In the genomic region with DNA sequence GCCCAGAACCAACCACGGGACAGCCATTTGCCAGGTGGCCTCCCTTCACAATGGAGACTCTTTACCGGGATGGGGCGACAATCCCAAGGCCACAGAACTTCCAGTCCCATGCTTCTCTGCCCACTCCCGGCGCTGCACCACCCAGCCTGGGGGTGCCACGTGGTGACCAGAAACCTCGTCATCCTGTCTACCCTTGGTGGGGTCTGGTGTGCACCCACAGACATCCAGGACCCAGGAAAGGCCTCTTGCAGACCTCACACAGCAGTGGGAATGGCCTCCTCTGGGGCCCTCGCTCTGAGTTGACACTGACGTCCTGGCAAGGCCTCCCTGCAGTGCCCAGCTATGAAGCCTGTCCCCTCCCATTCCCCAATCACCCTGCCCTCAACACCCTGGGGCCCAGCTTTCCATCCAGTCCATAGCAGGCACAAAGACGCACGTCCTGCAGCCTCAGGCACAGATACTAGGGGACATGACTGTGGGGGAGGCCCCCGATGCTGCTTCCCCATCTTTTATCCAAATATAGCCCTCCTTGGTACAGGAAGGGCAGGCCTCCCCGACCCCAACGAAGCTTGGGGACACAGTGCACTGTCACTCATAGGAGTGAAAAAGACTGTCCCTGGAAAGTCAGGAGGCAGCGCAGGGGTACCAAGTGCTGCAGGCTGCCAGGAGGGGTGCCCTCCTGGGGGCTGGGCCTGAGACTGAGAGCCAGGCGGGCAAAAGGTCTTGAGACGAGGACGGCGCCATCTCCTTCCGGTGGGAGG, we compare ENCODE assay signal across 20 cellular contexts. TPM values are rescaled to one million over a fixed set of nuclear protein-coding genes. Genes with fewer than 3 reads are reported as not detected.
DNase-seq lines count a peak whose midpoint lies in the region; ATAC-seq and TF ChIP-seq lines count a peak whose summit lies in the region.
"Had no signal": no experiment of that assay in that cellular context is flagged by ENCODE, and none has a peak within 500 bp of the region (broad histone marks: within the 10 kb centered on the region; RNA-seq: fewer than 3 reads in every experiment).

No MANE protein-coding gene starts in this region.

- peaks cover 54 to 61% (median 55%) of the 10 kb centered on the region in 10 experiments for H3K4me1 ChIP-seq in BLaER1 treated with 17β-estradiol and CSF1 and Interleukin-3, amounts not matched to agents 10 nM and 100 nM
- peaks cover 44% of the 10 kb centered on the region for H3K4me1 ChIP-seq in CD8-positive, alpha-beta T cell (ENCODE audit: insufficient read depth, low read length)
- H3K4me1 ChIP-seq in naive thymus-derived CD4-positive, alpha-beta T cell (ENCODE audit: control insufficient read depth in 2 of 2, insufficient read depth in 2 of 2, low read length in 2 of 2) = peaks cover 6 to 75% of the 10 kb centered on the region in 2 donors
- H3K4me1 ChIP-seq: ascending aorta, pancreas had no signal

- H3K36me3 ChIP-seq in BLaER1 treated with 17β-estradiol and CSF1 and Interleukin-3, amounts not matched to agents 10 nM and 100 nM = peaks cover 39 to 69% (median 44%) of the 10 kb centered on the region in 11 experiments
- peaks cover 16% of the 10 kb centered on the region for H3K36me3 ChIP-seq in CD8-positive, alpha-beta T cell (ENCODE audit: insufficient read depth, low read length)
- H3K36me3 ChIP-seq in naive thymus-derived CD4-positive, alpha-beta T cell (ENCODE audit: control insufficient read depth in 2 of 3, insufficient read depth in 3 of 3, low read length in 3 of 3) = peaks cover 3 to 31% (median 22%) of the 10 kb centered on the region in 3 experiments

- peak overlapping the region; percentile 77 to 100 (median 99); a peak in 21 of 22 replicates for H3K4me2 ChIP-seq in BLaER1 treated with 17β-estradiol and CSF1 and Interleukin-3, amounts not matched to agents 10 nM and 100 nM

- CTCF ChIA-PET in CD8-positive, alpha-beta T cell (lab: Charles Lee) = interaction anchor here (2.2 to 3.6 kb wide), 2 partner anchors 8 to 25 kb away, joined by 5 to 13 read pairs; no protein-coding TSS in a partner anchor
- CTCF ChIA-PET in naive thymus-derived CD4-positive, alpha-beta T cell (lab: Charles Lee) = no interaction called here

- no peak for DNase-seq in CD8-positive, alpha-beta T cell
- DNase-seq in naive thymus-derived CD4-positive, alpha-beta T cell = no peak
- DNase-seq in NCI-H2171 treated with DMSO at 0.1 percent for 48 hours (lab: John Stamatoyannopoulos, UW) = no peak
- no peak for DNase-seq in stimulated activated naive CD8-positive, alpha-beta T cell treated with anti-CD3 and anti-CD28 coated beads, Interleukin-15, amount 100 ng/mL, for 72 hours
- DNase-seq: foreskin fibroblast; GF-D8; MV-4-11; NCI-H2081; NCI-H524 treated with DMSO at 0.1 percent for 48 hours; SIG-M5; stimulated activated CD4-positive, alpha-beta T cell treated with anti-CD3 and anti-CD28 coated beads, Interleukin-4, amount 100 ng/mL, for 24 hours; T1000; thyroid gland had no signal

- POLR2A ChIA-PET in CD8-positive, alpha-beta T cell (lab: Charles Lee) = interaction anchor here (0.9 kb wide), 1 partner anchor 128 kb away, joined by 3 read pairs; no protein-coding TSS in a partner anchor
- POLR2A ChIA-PET in naive thymus-derived CD4-positive, alpha-beta T cell (lab: Charles Lee) = no interaction called here

- no peak overlapping the region for H3K4me3 Mint-ChIP-seq in CD8-positive, alpha-beta T cell
- no peak overlapping the region for H3K4me3 Mint-ChIP-seq in activated T-helper 17 cell treated with anti-CD3 and anti-CD28 coated beads, Interleukin-2, amount 50 U/mL, for 72 hours
- H3K4me3 Mint-ChIP-seq in naive thymus-derived CD4-positive, alpha-beta T cell = no peak overlapping the region
- H3K4me3 Mint-ChIP-seq in stimulated activated naive CD8-positive, alpha-beta T cell treated with anti-CD3 and anti-CD28 coated beads, Interleukin-15, amount 100 ng/mL, for 72 hours = peak overlapping the region in 1 of 2 donors; percentile 68

- H3K4me1 Mint-ChIP-seq in CD8-positive, alpha-beta T cell (ENCODE audit: low read depth) = peaks cover 56% of the 10 kb centered on the region
- peaks cover 9% of the 10 kb centered on the region for H3K4me1 Mint-ChIP-seq in activated T-helper 17 cell treated with anti-CD3 and anti-CD28 coated beads, Interleukin-2, amount 50 U/mL, for 72 hours
- H3K4me1 Mint-ChIP-seq in naive thymus-derived CD4-positive, alpha-beta T cell = peaks cover 4 to 51% (median 12%) of the 10 kb centered on the region in 7 donors
- peaks cover 63% of the 10 kb centered on the region for H3K4me1 Mint-ChIP-seq in stimulated activated naive CD8-positive, alpha-beta T cell treated with anti-CD3 and anti-CD28 coated beads, Interleukin-15, amount 100 ng/mL, for 72 hours

- no peaks in the 10 kb centered on the region for H3K9me3 ChIP-seq in BLaER1 treated with 17β-estradiol and CSF1 and Interleukin-3, amounts not matched to agents 10 nM and 100 nM (replicated peaks in 1 of 11)
- no peaks in the 10 kb centered on the region for H3K9me3 ChIP-seq in CD8-positive, alpha-beta T cell (ENCODE audit: low read length)
- H3K9me3 ChIP-seq in naive thymus-derived CD4-positive, alpha-beta T cell (ENCODE audit: control insufficient read depth in 2 of 3, low read length in 3 of 3) = no peaks in the 10 kb centered on the region
- H3K9me3 ChIP-seq: ascending aorta, pancreas, thyroid gland had no signal

- peak overlapping the region; percentile 73 for H3K27ac Mint-ChIP-seq in CD8-positive, alpha-beta T cell
- H3K27ac Mint-ChIP-seq in activated T-helper 17 cell treated with anti-CD3 and anti-CD28 coated beads, Interleukin-2, amount 50 U/mL, for 72 hours = peak overlapping the region; percentile 68
- peak overlapping the region in 6 of 9 donors; percentile 25 to 90 (median 74) for H3K27ac Mint-ChIP-seq in naive thymus-derived CD4-positive, alpha-beta T cell
- H3K27ac Mint-ChIP-seq in stimulated activated naive CD8-positive, alpha-beta T cell treated with anti-CD3 and anti-CD28 coated beads, Interleukin-15, amount 100 ng/mL, for 72 hours = peak overlapping the region in 1 of 2 donors; percentile 63

- no peak overlapping the region for H3K4me3 ChIP-seq in BLaER1 treated with 17β-estradiol and CSF1 and Interleukin-3, amounts not matched to agents 10 nM and 100 nM
- no peak overlapping the region for H3K4me3 ChIP-seq in CD8-positive, alpha-beta T cell (ENCODE audit: low read depth, low read length)
- H3K4me3 ChIP-seq in naive thymus-derived CD4-positive, alpha-beta T cell (ENCODE audit: low read length) = no peak overlapping the region
- H3K4me3 ChIP-seq: ascending aorta, pancreas, thyroid gland had no signal

- H3K9me3 Mint-ChIP-seq in CD8-positive, alpha-beta T cell = no peaks in the 10 kb centered on the region
- no peaks in the 10 kb centered on the region for H3K9me3 Mint-ChIP-seq in activated T-helper 17 cell treated with anti-CD3 and anti-CD28 coated beads, Interleukin-2, amount 50 U/mL, for 72 hours
- H3K9me3 Mint-ChIP-seq in naive thymus-derived CD4-positive, alpha-beta T cell = no peaks in the 10 kb centered on the region
- no peaks in the 10 kb centered on the region for H3K9me3 Mint-ChIP-seq in stimulated activated naive CD8-positive, alpha-beta T cell treated with anti-CD3 and anti-CD28 coated beads, Interleukin-15, amount 100 ng/mL, for 72 hours

- TF ChIP-seq CTCF in CD8-positive, alpha-beta T cell (IDR thresholded peaks at IDR 0.05) = no peak

- intact Hi-C loops in CD8-positive, alpha-beta T cell (cut with DNase I, micrococcal nuclease) = no loop called here
- intact Hi-C loops in naive thymus-derived CD4-positive, alpha-beta T cell (cut with micrococcal nuclease) = no loop called here

- no peak for ATAC-seq in CD8-positive, alpha-beta T cell
- no peak for ATAC-seq in activated T-helper 17 cell treated with anti-CD3 and anti-CD28 coated beads, Interleukin-2, amount 50 U/mL, for 72 hours (replicated peaks)
- ATAC-seq in naive thymus-derived CD4-positive, alpha-beta T cell = no peak
- no peak for ATAC-seq in HG03432 (IDR thresholded peaks at IDR 0.05; ENCODE audit: unreplicated experiment)
- ATAC-seq in stimulated activated naive CD8-positive, alpha-beta T cell treated with anti-CD3 and anti-CD28 coated beads, Interleukin-15, amount 100 ng/mL, for 72 hours = no peak
- no peak for ATAC-seq in GM19351 (IDR thresholded peaks at IDR 0.05; ENCODE audit: unreplicated experiment)
- ATAC-seq: pancreas had no signal

- H3K27ac ChIP-seq in BLaER1 treated with 17β-estradiol and CSF1 and Interleukin-3, amounts not matched to agents 10 nM and 100 nM = peak overlapping the region in 6 of 11 experiments; percentile 32 to 96 (median 91); a peak in 12 of 22 replicates
- peak overlapping the region; percentile 20 for H3K27ac ChIP-seq in CD8-positive, alpha-beta T cell (ENCODE audit: low read depth, low read length)
- H3K27ac ChIP-seq in naive thymus-derived CD4-positive, alpha-beta T cell (ENCODE audit: low read depth, low read length) = no peak overlapping the region
- H3K27ac ChIP-seq: ascending aorta, pancreas, thyroid gland had no signal

- H3K27me3 Mint-ChIP-seq in CD8-positive, alpha-beta T cell (ENCODE audit: low read depth) = no peaks in the 10 kb centered on the region
- no peaks in the 10 kb centered on the region for H3K27me3 Mint-ChIP-seq in activated T-helper 17 cell treated with anti-CD3 and anti-CD28 coated beads, Interleukin-2, amount 50 U/mL, for 72 hours
- no peaks in the 10 kb centered on the region for H3K27me3 Mint-ChIP-seq in naive thymus-derived CD4-positive, alpha-beta T cell
- no peaks in the 10 kb centered on the region for H3K27me3 Mint-ChIP-seq in stimulated activated naive CD8-positive, alpha-beta T cell treated with anti-CD3 and anti-CD28 coated beads, Interleukin-15, amount 100 ng/mL, for 72 hours

- no peaks in the 10 kb centered on the region for H3K27me3 ChIP-seq in BLaER1 treated with 17β-estradiol and CSF1 and Interleukin-3, amounts not matched to agents 10 nM and 100 nM
- no peaks in the 10 kb centered on the region for H3K27me3 ChIP-seq in CD8-positive, alpha-beta T cell (ENCODE audit: insufficient read depth, low read length)
- H3K27me3 ChIP-seq in naive thymus-derived CD4-positive, alpha-beta T cell (ENCODE audit: control insufficient read depth in 2 of 2, insufficient read depth in 2 of 2, low read length in 2 of 2) = no peaks in the 10 kb centered on the region
- H3K27me3 ChIP-seq: ascending aorta, pancreas, thyroid gland had no signal

- H3K36me3 Mint-ChIP-seq in CD8-positive, alpha-beta T cell = peaks cover 60% of the 10 kb centered on the region
- peaks cover 51% of the 10 kb centered on the region for H3K36me3 Mint-ChIP-seq in activated T-helper 17 cell treated with anti-CD3 and anti-CD28 coated beads, Interleukin-2, amount 50 U/mL, for 72 hours (ENCODE audit: low read depth)
- H3K36me3 Mint-ChIP-seq in naive thymus-derived CD4-positive, alpha-beta T cell = peaks cover 0 to 17% (median 0%) of the 10 kb centered on the region in 5 donors

- peaks cover 0 to 47% (median 18%) of the 10 kb centered on the region in 11 experiments; a peak in 10 of 22 replicates for H4K20me1 ChIP-seq in BLaER1 treated with 17β-estradiol and CSF1 and Interleukin-3, amounts not matched to agents 10 nM and 100 nM

- H3K9ac ChIP-seq in BLaER1 treated with 17β-estradiol and CSF1 and Interleukin-3, amounts not matched to agents 10 nM and 100 nM = peak overlapping the region in 2 of 11 experiments; percentile 4 to 19; a peak in 4 of 22 replicates

RNA-seq across cellular contexts. Expression of gene CST7, which starts 7.1 kb away (rescaled TPM):
- 10 to 100 TPM; 53.3 to 54.6 TPM for total RNA-seq in CD8-positive, alpha-beta T cell
- total RNA-seq in activated T-helper 17 cell treated with anti-CD3 and anti-CD28 coated beads, Interleukin-2, amount 50 U/mL, for 72 hours = 10 to 100 TPM; 38.2 to 41.7 TPM
- total RNA-seq in naive thymus-derived CD4-positive, alpha-beta T cell = 10 to 100 TPM in 3 of 5 experiments, 1 to 10 TPM in 2; 1.4 to 74.9 (median 11.5) TPM
- 1 to 10 TPM; 2.3 to 4.2 TPM for polyA plus RNA-seq in naive thymus-derived CD4-positive, alpha-beta T cell
- total RNA-seq: ascending aorta, cerebellum had no signal

RNA-seq across cellular contexts. Expression of gene APMAP, which starts 36.4 kb away (rescaled TPM):
- total RNA-seq in CD8-positive, alpha-beta T cell = 10 to 100 TPM; 31.0 to 31.8 TPM
- total RNA-seq in activated T-helper 17 cell treated with anti-CD3 and anti-CD28 coated beads, Interleukin-2, amount 50 U/mL, for 72 hours = 10 to 100 TPM; 30.7 to 49.4 TPM
- 10 to 100 TPM; 28.2 to 47.3 (median 38.8) TPM for total RNA-seq in naive thymus-derived CD4-positive, alpha-beta T cell
- polyA plus RNA-seq in naive thymus-derived CD4-positive, alpha-beta T cell = 10 to 100 TPM; 70.2 to 74.6 TPM
